Comparison of ENCODE assay signal across 10 cellular contexts in the genomic region with DNA sequence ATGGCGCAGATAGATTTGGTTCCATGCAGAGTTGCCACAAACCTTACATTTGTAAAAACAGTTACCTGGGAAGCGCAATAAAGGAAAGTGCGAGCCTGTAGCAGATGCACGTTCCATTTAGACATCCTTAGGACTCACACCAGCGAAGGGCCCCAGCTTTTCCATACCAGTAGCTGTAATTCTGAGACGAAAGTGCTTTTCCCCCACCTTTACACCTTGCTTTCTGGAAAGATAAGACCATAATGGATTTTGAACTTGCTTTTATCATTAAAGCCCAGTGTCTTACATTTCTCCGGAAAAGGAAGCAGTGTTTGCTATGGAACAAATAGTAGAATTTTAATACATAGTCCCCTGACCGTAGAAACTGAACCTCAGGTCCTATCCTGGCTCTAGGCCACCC. TPM values are rescaled to one million over a fixed set of nuclear protein-coding genes. Genes with fewer than 3 reads are reported as not detected.
A peak's percentile ranks its signal among the peaks of the same experiment; 100 is the strongest.
DNase-seq lines count a peak whose midpoint lies in the region; ATAC-seq, FAIRE-seq and TF ChIP-seq lines count a peak whose summit lies in the region.
"Had no signal": no experiment of that assay in that cellular context is flagged by ENCODE, and none has a peak within 500 bp of the region (broad histone marks: within the 10 kb centered on the region; RNA-seq: fewer than 3 reads in every experiment).

No MANE protein-coding gene starts in this region.

- H3K9me2 ChIP-seq in MM.1S (replicated peaks; ENCODE audit: insufficient read depth, low read length) = no peaks in the 10 kb centered on the region

- peak overlapping the region; percentile 15; the same call in 1 of the 2 replicates for H3K9ac ChIP-seq in MM.1S (ENCODE audit: low read length)

- peak overlapping the region; percentile 97 for H3K4me3 ChIP-seq in CD4-positive, CD25-positive, alpha-beta regulatory T cell (ENCODE audit: low read depth, low read length)
- H3K4me3 ChIP-seq in MM.1S (ENCODE audit: low read length) (peak overlapping the region; percentile 93), esophagus muscularis mucosa (peak overlapping the region; percentile 60 to 73 (median 70)), pancreas (peak overlapping the region; percentile 22 to 64 (median 59))

- H3K4me1 ChIP-seq in CD4-positive, CD25-positive, alpha-beta regulatory T cell (ENCODE audit: control insufficient read depth, insufficient read depth, low read length, poor library complexity, severe bottlenecking) = peaks cover 8% of the 10 kb centered on the region
- peaks cover 11% of the 10 kb centered on the region; the same call in 1 of the 2 replicates for H3K4me1 ChIP-seq in MM.1S (ENCODE audit: low read length)
- peaks cover 12 to 17% (median 14%) of the 10 kb centered on the region in 4 donors for H3K4me1 ChIP-seq in esophagus muscularis mucosa
- H3K4me1 ChIP-seq in pancreas = peaks cover 0 to 3% (median 0%) of the 10 kb centered on the region in 3 donors

- peaks cover 5% of the 10 kb centered on the region; the same call in 1 of the 2 replicates for H3F3A ChIP-seq in MM.1S (ENCODE audit: insufficient read depth, low read length)

- no peak overlapping the region for H3K27ac ChIP-seq in CD4-positive, CD25-positive, alpha-beta regulatory T cell (ENCODE audit: insufficient read depth, low read length, poor library complexity, severe bottlenecking)
- H3K27ac ChIP-seq in MM.1S (ENCODE audit: low read length) = no peak overlapping the region
- peak overlapping the region; percentile 73 to 78 (median 74) for H3K27ac ChIP-seq in esophagus muscularis mucosa (replicated peaks in 1 of 4)
- H3K27ac ChIP-seq in pancreas = no peak overlapping the region

- H3K27me3 ChIP-seq in CD4-positive, CD25-positive, alpha-beta regulatory T cell (ENCODE audit: control insufficient read depth, insufficient read depth, low read length) = no peaks in the 10 kb centered on the region
- no peaks in the 10 kb centered on the region for H3K27me3 ChIP-seq in MM.1S (replicated peaks; ENCODE audit: insufficient read depth, low read length)
- H3K27me3 ChIP-seq in esophagus muscularis mucosa = no peaks in the 10 kb centered on the region
- no peaks in the 10 kb centered on the region for H3K27me3 ChIP-seq in pancreas

- no peaks in the 10 kb centered on the region for H3K36me3 ChIP-seq in CD4-positive, CD25-positive, alpha-beta regulatory T cell (ENCODE audit: control insufficient read depth, insufficient read depth, low read length)
- H3K36me3 ChIP-seq in MM.1S (replicated peaks; ENCODE audit: insufficient read depth, low read length) (no peaks in the 10 kb centered on the region), esophagus muscularis mucosa (no peaks in the 10 kb centered on the region), pancreas (no peaks in the 10 kb centered on the region)

- H4K20me1 ChIP-seq in MM.1S (ENCODE audit: insufficient read depth, low read length) = no peaks in the 10 kb centered on the region

- TF ChIP-seq POLR2A in esophagus muscularis mucosa (IDR thresholded peaks at IDR 0.05; ENCODE audit: low read depth) (no peak), GM18505 (IDR thresholded peaks at IDR 0.05; ENCODE audit: borderline replicate concordance, extremely low read depth, insufficient read depth, insufficient read length) (no peak)

- FAIRE-seq in pancreas (lab: Jason Lieb, UNC) = no peak
- FAIRE-seq in frontal cortex (lab: Jason Lieb, UNC) = no peak

- H3K4me2 ChIP-seq in MM.1S (ENCODE audit: low read depth, low read length) = peak overlapping the region; percentile 89

- peaks cover 8% of the 10 kb centered on the region for H3K36me3 Mint-ChIP-seq in CD4-positive, CD25-positive, alpha-beta regulatory T cell

- DNase-seq in CD4-positive, CD25-positive, alpha-beta regulatory T cell = no peak
- DNase-seq in MM.1S (no peak), esophagus muscularis mucosa (ENCODE audit: extremely low spot score) (no peak), pancreas (no peak), frontal cortex (ENCODE audit: low spot score in 2 of 2) (no peak)
- DNase-seq in activated CD4-positive, alpha-beta T cell treated with anti-CD3 and anti-CD28 coated beads, Interleukin-2, amount 50 U/mL, for 1 hour = no peak
- DNase-seq: DMS153; NK-92 treated with Interleukin-12 subunit alpha and Interleukin-12 subunit beta, amount 100 ng/mL, for 24 hours had no signal

- peaks cover 4% of the 10 kb centered on the region for H3K27me3 Mint-ChIP-seq in CD4-positive, CD25-positive, alpha-beta regulatory T cell

- 68% methylated on average over 8 of the region's 8 CpGs for WGBS in esophagus muscularis mucosa
- 55 to 60% methylated on average over 8 of the region's 8 CpGs for WGBS in pancreas, 2 donors

- H3K9me3 Mint-ChIP-seq in CD4-positive, CD25-positive, alpha-beta regulatory T cell = no peaks in the 10 kb centered on the region

- intact Hi-C loops in esophagus muscularis mucosa (cut with DNase I) = no loop called here
- intact Hi-C loops in pancreas (cut with DNase I) = no loop called here

- no peak for TF ChIP-seq CTCF in MM.1S (IDR thresholded peaks at IDR 0.05; ENCODE audit: low read length)
- TF ChIP-seq CTCF in esophagus muscularis mucosa (IDR thresholded peaks at IDR 0.05) = no peak
- no peak for TF ChIP-seq CTCF in pancreas (IDR thresholded peaks at IDR 0.05)

- H3K79me2 ChIP-seq in MM.1S (ENCODE audit: low read length) = peaks cover 17% of the 10 kb centered on the region

- peaks cover 0 to 9% (median 0%) of the 10 kb centered on the region in 4 donors for H3K4me1 Mint-ChIP-seq in CD4-positive, CD25-positive, alpha-beta regulatory T cell

- no peak overlapping the region for H3K4me3 Mint-ChIP-seq in CD4-positive, CD25-positive, alpha-beta regulatory T cell

- peak overlapping the region; percentile 90 for H2AFZ ChIP-seq in MM.1S (ENCODE audit: low read length)

- ATAC-seq in CD4-positive, CD25-positive, alpha-beta regulatory T cell (ENCODE audit: low read depth in 2 of 2) = no peak
- ATAC-seq in pancreas (no peak), GM21737 (IDR thresholded peaks at IDR 0.05; ENCODE audit: unreplicated experiment) (no peak), GM18505 (IDR thresholded peaks at IDR 0.05; ENCODE audit: unreplicated experiment) (no peak)

- H3K27ac Mint-ChIP-seq in CD4-positive, CD25-positive, alpha-beta regulatory T cell = no peak overlapping the region

- H3K9me3 ChIP-seq in CD4-positive, CD25-positive, alpha-beta regulatory T cell (ENCODE audit: control insufficient read depth in 2 of 2, low read length in 2 of 2) = no peaks in the 10 kb centered on the region
- no peaks in the 10 kb centered on the region for H3K9me3 ChIP-seq in MM.1S (replicated peaks; ENCODE audit: insufficient read depth, low read length)
- H3K9me3 ChIP-seq in esophagus muscularis mucosa = no peaks in the 10 kb centered on the region
- no peaks in the 10 kb centered on the region for H3K9me3 ChIP-seq in pancreas

- no peak for TF ChIP-seq EP300 in esophagus muscularis mucosa (IDR thresholded peaks at IDR 0.05)

RNA-seq across cellular contexts. Expression of a gene that starts 0.6 kb away (rescaled TPM):
- 5.6 TPM for total RNA-seq in CD4-positive, CD25-positive, alpha-beta regulatory T cell
- 1 to 10 TPM; 3.9 to 5.6 (median 4.9) TPM for polyA plus RNA-seq in CD4-positive, CD25-positive, alpha-beta regulatory T cell
- total RNA-seq in esophagus muscularis mucosa (1 to 10 TPM; 3.8 to 7.1 (median 5.0) TPM), pancreas (1 to 10 TPM; 1.9 to 3.9 (median 2.6) TPM), frontal cortex (30.6 TPM)
- polyA plus RNA-seq in pancreas = 1 to 10 TPM; 3.3 to 4.2 TPM

RNA-seq across cellular contexts. Expression of a gene that starts 11.7 kb away (rescaled TPM):
- total RNA-seq in CD4-positive, CD25-positive, alpha-beta regulatory T cell = 142 TPM
- 10 to 100 TPM; 44.4 to 59.2 (median 48.7) TPM for polyA plus RNA-seq in CD4-positive, CD25-positive, alpha-beta regulatory T cell
- 10 to 100 TPM; 33.6 to 46.1 (median 39.1) TPM for total RNA-seq in esophagus muscularis mucosa
- 10 to 100 TPM; 19.9 to 43.8 (median 25.7) TPM for total RNA-seq in pancreas
- 1 to 10 TPM; 4.1 to 7.0 TPM for polyA plus RNA-seq in pancreas
- 52.2 TPM for total RNA-seq in frontal cortex

RNA-seq across cellular contexts. Expression of a gene that starts 58.9 kb away (rescaled TPM):
- total RNA-seq in CD4-positive, CD25-positive, alpha-beta regulatory T cell = 0.39 TPM
- 1 to 10 TPM in 3 of 4 donors, under 1 TPM in 1; 0.06 to 2.1 (median 1.4) TPM for polyA plus RNA-seq in CD4-positive, CD25-positive, alpha-beta regulatory T cell
- under 1 TPM; under 0.01 to 0.80 (median 0.36) TPM for total RNA-seq in esophagus muscularis mucosa
- 10 to 100 TPM in 1 of 6 donors, 1 to 10 TPM in 5; 3.8 to 19.5 (median 6.0) TPM for total RNA-seq in pancreas
- polyA plus RNA-seq in pancreas = 10 to 100 TPM; 13.6 to 14.9 TPM
- 2.4 TPM for total RNA-seq in frontal cortex

Comparison
In these comparisons a context has a peak if more than half of its experiments do, and no peak if none do; other contexts are left out.
1. H3K27ac ChIP-seq: peak in esophagus muscularis mucosa (4 of 4); none in CD4-positive, CD25-positive, alpha-beta regulatory T cell (single experiment), MM.1S (single experiment) and pancreas (0 of 4).
2. Peak in every context shown above with its lines, with median percentiles within 50 percentile points of each other: H3K4me3 ChIP-seq.